In the genomic region with DNA sequence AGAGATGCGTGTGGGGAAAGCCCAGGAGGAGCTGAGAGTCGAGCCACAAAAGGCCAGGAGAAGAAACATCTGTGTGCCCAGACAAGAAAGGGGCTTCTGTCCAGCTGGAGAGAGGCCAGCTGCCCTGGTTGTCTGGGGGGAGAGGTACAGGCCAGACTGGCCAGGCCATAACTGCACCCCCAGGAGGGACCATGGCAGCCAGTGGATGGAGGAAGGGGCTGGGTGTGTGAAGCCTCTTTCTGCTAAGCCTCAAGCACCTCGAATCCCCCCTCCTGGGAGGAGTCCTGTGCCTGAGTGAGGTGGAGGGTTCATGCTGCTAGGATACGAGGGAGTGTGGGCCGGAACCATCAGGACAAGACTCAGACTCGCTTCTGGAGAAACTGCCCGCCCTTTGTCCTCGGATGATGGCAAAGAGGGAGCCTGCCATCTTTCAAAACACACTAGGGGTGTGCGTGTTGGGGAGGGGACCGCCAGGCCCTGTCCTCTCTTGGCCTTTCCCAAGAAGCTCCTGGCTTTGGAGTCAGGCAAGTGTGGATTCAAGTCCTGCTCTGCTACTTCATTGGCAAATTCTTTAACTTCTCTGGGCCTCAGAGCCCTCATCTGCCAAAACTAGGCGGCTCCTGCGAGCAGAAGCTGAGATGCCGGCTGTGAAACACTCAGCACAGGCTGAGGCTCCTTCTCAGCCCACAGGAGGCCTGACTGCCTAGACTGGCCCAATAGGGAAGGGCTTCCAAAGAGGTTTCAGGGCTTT, we compare ENCODE assay signal across 15 cellular contexts.
A peak's percentile ranks its signal among the peaks of the same experiment; 100 is the strongest.
DNase-seq lines count a peak whose midpoint lies in the region; ATAC-seq, FAIRE-seq and TF ChIP-seq lines count a peak whose summit lies in the region.
"Had no signal": no experiment of that assay in that cellular context is flagged by ENCODE, and none has a peak within 500 bp of the region (broad histone marks: within the 10 kb centered on the region; RNA-seq: fewer than 3 reads in every experiment).

No MANE protein-coding gene starts in this region.

- no peak for FAIRE-seq in pancreas (lab: Jason Lieb, UNC)
- FAIRE-seq: K562 had no signal

- POLR2A ChIA-PET in CD4-positive, alpha-beta memory T cell (lab: Charles Lee; ENCODE audit: partially characterized antibody) = interaction anchor here (0.8 to 1.9 kb wide), 4 partner anchors 9 to 151 kb away, joined by 3 to 5 read pairs (median 4); no protein-coding TSS in a partner anchor
- POLR2A ChIA-PET in RWPE1 (lab: Yijun Ruan, JAX; ENCODE audit: low non-redundant PET) = no interaction called here

- H3K9me3 ChIP-seq in CD4-positive, alpha-beta memory T cell (ENCODE audit: control insufficient read depth in 1 of 2, low read length in 2 of 2) = no peaks in the 10 kb centered on the region
- H3K9me3 ChIP-seq in heart right ventricle = no peaks in the 10 kb centered on the region
- H3K9me3 ChIP-seq in pancreas = no peaks in the 10 kb centered on the region

- CTCF ChIA-PET in CD4-positive, alpha-beta memory T cell (lab: Charles Lee; ENCODE audit: partially characterized antibody) = no interaction called here
- CTCF ChIA-PET in RWPE1 (lab: Yijun Ruan, JAX) = interaction anchor here (0.8 to 1.5 kb wide), 3 partner anchors 19 to 330 kb away, joined by 3 to 4 read pairs (median 3); no protein-coding TSS in a partner anchor

- H3K36me3 Mint-ChIP-seq in CD4-positive, alpha-beta memory T cell = peaks cover 27 to 73% of the 10 kb centered on the region in 2 donors

- peaks cover 7 to 19% (median 11%) of the 10 kb centered on the region in 4 donors for H3K4me1 Mint-ChIP-seq in CD4-positive, alpha-beta memory T cell

- ATAC-seq in heart right ventricle = peak in 1 of 8 donors; percentile 23
- peak in 3 of 4 donors; percentile 2 to 18 (median 6) for ATAC-seq in pancreas
- ATAC-seq: K562 had no signal

- no peaks in the 10 kb centered on the region for H3K27me3 ChIP-seq in CD4-positive, alpha-beta memory T cell (ENCODE audit: insufficient read depth, low read length)
- no peaks in the 10 kb centered on the region for H3K27me3 ChIP-seq in heart right ventricle
- H3K27me3 ChIP-seq in pancreas = no peaks in the 10 kb centered on the region

- H3K9me3 Mint-ChIP-seq in CD4-positive, alpha-beta memory T cell = peaks cover 0 to 4% (median 0%) of the 10 kb centered on the region in 8 donors
- H3K9me3 Mint-ChIP-seq: T-helper 1 cell treated with Interleukin-12 subunit alpha and Interleukin-12 subunit beta and Interleukin-4 antibody, amounts not matched to agents 30 μg/mL and 1 μg/mL, for 36 hours had no signal

- H3K27ac Mint-ChIP-seq in CD4-positive, alpha-beta memory T cell = peak overlapping the region in 6 of 7 donors; percentile 36 to 82 (median 67)

- no peak overlapping the region for H3K4me3 ChIP-seq in CD4-positive, alpha-beta memory T cell (ENCODE audit: low read length in 2 of 2)
- no peak overlapping the region for H3K4me3 ChIP-seq in heart right ventricle
- no peak overlapping the region for H3K4me3 ChIP-seq in pancreas
- H3K4me3 ChIP-seq: K562, lung had no signal

- intact Hi-C loops in CD4-positive, alpha-beta memory T cell (cut with micrococcal nuclease) = no loop called here
- intact Hi-C loops in heart right ventricle (cut with DNase I) = no loop called here
- intact Hi-C loops in pancreas (cut with DNase I) = no loop called here

- no peak overlapping the region for H3K4me3 Mint-ChIP-seq in CD4-positive, alpha-beta memory T cell
- H3K4me3 Mint-ChIP-seq: T-helper 1 cell treated with Interleukin-12 subunit alpha and Interleukin-12 subunit beta and Interleukin-4 antibody, amounts not matched to agents 30 μg/mL and 1 μg/mL, for 36 hours had no signal

- H3K36me3 ChIP-seq in CD4-positive, alpha-beta memory T cell (ENCODE audit: insufficient read depth, low read length) = peaks cover 53% of the 10 kb centered on the region
- H3K36me3 ChIP-seq in heart right ventricle = peaks cover 0 to 87% (median 12%) of the 10 kb centered on the region in 9 donors
- H3K36me3 ChIP-seq in pancreas = peaks cover 0 to 37% (median 8%) of the 10 kb centered on the region in 3 donors

- no peak for TF ChIP-seq CTCF in RWPE1 (conservative IDR thresholded peaks at IDR 0.05; ENCODE audit: low read depth)
- no peak for TF ChIP-seq CTCF in heart right ventricle (IDR thresholded peaks at IDR 0.05)
- no peak for TF ChIP-seq CTCF in pancreas (IDR thresholded peaks at IDR 0.05)

- DNase-seq in CD4-positive, alpha-beta memory T cell = no peak
- DNase-seq in RWPE1 (ENCODE audit: low spot score) = no peak
- DNase-seq in heart right ventricle = no peak
- peak; percentile 36 to 77 (median 58) for DNase-seq in pancreas
- DNase-seq in stimulated activated naive CD4-positive, alpha-beta T cell treated with Interleukin-2 at 50 U/mL for 16 hours (lab: John Stamatoyannopoulos, UW) = no peak
- DNase-seq in kidney glomerular epithelial cell (lab: John Stamatoyannopoulos, UW) = no peak
- no peak for DNase-seq in COR-L47 (lab: John Stamatoyannopoulos, UW)
- DNase-seq in NCI-H1092 treated with DMSO at 0.1 percent for 48 hours (lab: John Stamatoyannopoulos, UW) = no peak
- DNase-seq: activated CD4-positive, alpha-beta T cell treated with anti-CD3 and anti-CD28 coated beads, Interleukin-2, amount 50 U/mL, for 48 hours; effector memory CD4-positive, alpha-beta T cell; NCI-H2029 treated with DMSO at 0.1 percent for 48 hours; stimulated activated CD4-positive, alpha-beta T cell treated with anti-CD3 and anti-CD28 coated beads, Interleukin-4, amount 100 ng/mL, for 1 hour had no signal

- no peaks in the 10 kb centered on the region for H3K27me3 Mint-ChIP-seq in CD4-positive, alpha-beta memory T cell

- WGBS in heart right ventricle, 2 donors = 71 to 76% methylated on average over 13 of the region's 13 CpGs
- WGBS in pancreas, 2 donors = 57 to 59% methylated on average over 13 of the region's 13 CpGs

- H3K27ac ChIP-seq in CD4-positive, alpha-beta memory T cell (ENCODE audit: low read depth, low read length) = no peak overlapping the region
- H3K27ac ChIP-seq in RWPE1 = peak overlapping the region; percentile 35
- H3K27ac ChIP-seq in heart right ventricle = peak overlapping the region in 6 of 10 donors; percentile 7 to 56 (median 34)
- peak overlapping the region; percentile 47 to 76 (median 60) for H3K27ac ChIP-seq in pancreas

- no peaks in the 10 kb centered on the region for H3K4me1 ChIP-seq in CD4-positive, alpha-beta memory T cell (ENCODE audit: insufficient read depth, low read length)
- H3K4me1 ChIP-seq in heart right ventricle = peaks cover 5 to 65% (median 40%) of the 10 kb centered on the region in 9 donors
- peaks cover 37 to 51% (median 45%) of the 10 kb centered on the region in 3 donors for H3K4me1 ChIP-seq in pancreas

Comparison
In these comparisons a context has a peak if more than half of its experiments do, and no peak if none do; other contexts are left out.
1. DNase-seq: peak in pancreas (6 of 6); none in CD4-positive, alpha-beta memory T cell (0 of 5), RWPE1 (single experiment), heart right ventricle (0 of 2), stimulated activated naive CD4-positive, alpha-beta T cell treated with Interleukin-2 at 50 U/mL for 16 hours (single experiment), kidney glomerular epithelial cell (single experiment), COR-L47 (single experiment) and NCI-H1092 treated with DMSO at 0.1 percent for 48 hours (single experiment).